ENCODE assay signal across 2 cellular contexts in the genomic region with DNA sequence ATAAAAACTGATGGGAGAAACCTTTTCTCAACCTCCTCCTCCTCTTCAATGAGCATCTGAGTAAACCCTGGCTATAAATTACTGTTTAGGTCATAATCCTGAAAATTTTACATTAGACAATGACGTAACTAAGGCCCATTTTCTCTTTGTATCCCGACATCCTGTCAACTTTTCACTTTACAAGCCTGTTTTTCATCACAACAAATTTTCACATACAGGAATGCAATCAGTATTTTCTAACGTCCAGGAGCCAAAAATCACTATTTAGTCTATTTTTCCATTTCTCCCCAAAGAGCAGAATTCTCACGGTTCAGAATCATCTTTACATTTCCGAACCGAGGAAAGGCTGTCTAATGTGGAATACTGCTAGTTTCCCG.
TF ChIP-seq lines count a peak whose summit lies in the region.

No MANE protein-coding gene starts in this region.

TF ChIP-seq in HCT116, 20 proteins besides CTCF, POLR2A, EP300 and RAD21:
- no peak for TF ChIP-seq SP1 (IDR thresholded peaks at IDR 0.05; ENCODE audit: low read depth)
- no peak for TF ChIP-seq EZH2phosphoT487 (IDR thresholded peaks at IDR 0.05; ENCODE audit: borderline replicate concordance)
- TF ChIP-seq POLR2AphosphoS5 (IDR thresholded peaks at IDR 0.05; ENCODE audit: low read depth, low read length): no peak
- no peak for TF ChIP-seq SIN3A (IDR thresholded peaks at IDR 0.05; ENCODE audit: low read depth)
- TF ChIP-seq, protein P1, sequence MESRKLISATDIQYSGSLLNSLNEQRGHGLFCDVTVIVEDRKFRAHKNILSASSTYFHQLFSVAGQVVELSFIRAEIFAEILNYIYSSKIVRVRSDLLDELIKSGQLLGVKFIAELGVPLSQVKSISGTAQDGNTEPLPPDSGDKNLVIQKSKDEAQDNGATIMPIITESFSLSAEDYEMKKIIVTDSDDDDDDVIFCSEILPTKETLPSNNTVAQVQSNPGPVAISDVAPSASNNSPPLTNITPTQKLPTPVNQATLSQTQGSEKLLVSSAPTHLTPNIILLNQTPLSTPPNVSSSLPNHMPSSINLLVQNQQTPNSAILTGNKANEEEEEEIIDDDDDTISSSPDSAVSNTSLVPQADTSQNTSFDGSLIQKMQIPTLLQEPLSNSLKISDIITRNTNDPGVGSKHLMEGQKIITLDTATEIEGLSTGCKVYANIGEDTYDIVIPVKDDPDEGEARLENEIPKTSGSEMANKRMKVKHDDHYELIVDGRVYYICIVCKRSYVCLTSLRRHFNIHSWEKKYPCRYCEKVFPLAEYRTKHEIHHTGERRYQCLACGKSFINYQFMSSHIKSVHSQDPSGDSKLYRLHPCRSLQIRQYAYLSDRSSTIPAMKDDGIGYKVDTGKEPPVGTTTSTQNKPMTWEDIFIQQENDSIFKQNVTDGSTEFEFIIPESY (IDR thresholded peaks at IDR 0.05; ENCODE audit: extremely low read depth, insufficient replicate concordance, low read length): no peak
- TF ChIP-seq, protein P2, sequence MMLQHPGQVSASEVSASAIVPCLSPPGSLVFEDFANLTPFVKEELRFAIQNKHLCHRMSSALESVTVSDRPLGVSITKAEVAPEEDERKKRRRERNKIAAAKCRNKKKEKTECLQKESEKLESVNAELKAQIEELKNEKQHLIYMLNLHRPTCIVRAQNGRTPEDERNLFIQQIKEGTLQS (IDR thresholded peaks at IDR 0.05): no peak
- no peak for TF ChIP-seq EZH2 (IDR thresholded peaks at IDR 0.05)
- TF ChIP-seq, protein P3, sequence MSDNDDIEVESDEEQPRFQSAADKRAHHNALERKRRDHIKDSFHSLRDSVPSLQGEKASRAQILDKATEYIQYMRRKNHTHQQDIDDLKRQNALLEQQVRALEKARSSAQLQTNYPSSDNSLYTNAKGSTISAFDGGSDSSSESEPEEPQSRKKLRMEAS (IDR thresholded peaks at IDR 0.05): no peak
- no peak for TF ChIP-seq FOSL1 (IDR thresholded peaks at IDR 0.05; ENCODE audit: low read depth)
- TF ChIP-seq ZNF274 (IDR thresholded peaks at IDR 0.05; ENCODE audit: low read depth, low read length): no peak
- no peak for TF ChIP-seq YY1 (IDR thresholded peaks at IDR 0.05; ENCODE audit: extremely low read depth, insufficient replicate concordance, low read depth, low read length)
- TF ChIP-seq EGR1 (IDR thresholded peaks at IDR 0.05; ENCODE audit: low read depth): no peak
- TF ChIP-seq ZFX (IDR thresholded peaks at IDR 0.05): no peak
- no peak for TF ChIP-seq SRF (IDR thresholded peaks at IDR 0.05; ENCODE audit: low read depth)
- TF ChIP-seq CBX3 (IDR thresholded peaks at IDR 0.05; ENCODE audit: low read depth): no peak
- TF ChIP-seq ELF1 (IDR thresholded peaks at IDR 0.05; ENCODE audit: borderline replicate concordance, low read depth): no peak
- TF ChIP-seq, protein P4, sequence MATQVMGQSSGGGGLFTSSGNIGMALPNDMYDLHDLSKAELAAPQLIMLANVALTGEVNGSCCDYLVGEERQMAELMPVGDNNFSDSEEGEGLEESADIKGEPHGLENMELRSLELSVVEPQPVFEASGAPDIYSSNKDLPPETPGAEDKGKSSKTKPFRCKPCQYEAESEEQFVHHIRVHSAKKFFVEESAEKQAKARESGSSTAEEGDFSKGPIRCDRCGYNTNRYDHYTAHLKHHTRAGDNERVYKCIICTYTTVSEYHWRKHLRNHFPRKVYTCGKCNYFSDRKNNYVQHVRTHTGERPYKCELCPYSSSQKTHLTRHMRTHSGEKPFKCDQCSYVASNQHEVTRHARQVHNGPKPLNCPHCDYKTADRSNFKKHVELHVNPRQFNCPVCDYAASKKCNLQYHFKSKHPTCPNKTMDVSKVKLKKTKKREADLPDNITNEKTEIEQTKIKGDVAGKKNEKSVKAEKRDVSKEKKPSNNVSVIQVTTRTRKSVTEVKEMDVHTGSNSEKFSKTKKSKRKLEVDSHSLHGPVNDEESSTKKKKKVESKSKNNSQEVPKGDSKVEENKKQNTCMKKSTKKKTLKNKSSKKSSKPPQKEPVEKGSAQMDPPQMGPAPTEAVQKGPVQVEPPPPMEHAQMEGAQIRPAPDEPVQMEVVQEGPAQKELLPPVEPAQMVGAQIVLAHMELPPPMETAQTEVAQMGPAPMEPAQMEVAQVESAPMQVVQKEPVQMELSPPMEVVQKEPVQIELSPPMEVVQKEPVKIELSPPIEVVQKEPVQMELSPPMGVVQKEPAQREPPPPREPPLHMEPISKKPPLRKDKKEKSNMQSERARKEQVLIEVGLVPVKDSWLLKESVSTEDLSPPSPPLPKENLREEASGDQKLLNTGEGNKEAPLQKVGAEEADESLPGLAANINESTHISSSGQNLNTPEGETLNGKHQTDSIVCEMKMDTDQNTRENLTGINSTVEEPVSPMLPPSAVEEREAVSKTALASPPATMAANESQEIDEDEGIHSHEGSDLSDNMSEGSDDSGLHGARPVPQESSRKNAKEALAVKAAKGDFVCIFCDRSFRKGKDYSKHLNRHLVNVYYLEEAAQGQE (IDR thresholded peaks at IDR 0.05; ENCODE audit: low read depth): no peak
- no peak for TF ChIP-seq JUND (IDR thresholded peaks at IDR 0.05)
- no peak for TF ChIP-seq TCF7L2 (IDR thresholded peaks at IDR 0.05; ENCODE audit: borderline replicate concordance, extremely low read depth, insufficient read depth, insufficient read length)
- TF ChIP-seq CEBPB (IDR thresholded peaks at IDR 0.05; ENCODE audit: low read depth): no peak

TF ChIP-seq in HepG2, 621 proteins besides CTCF, POLR2A, EP300 and RAD21:
- TF ChIP-seq CREB1 (IDR thresholded peaks at IDR 0.05) (peak; percentile 64), CREB1 (CRISPR knock-in tag; IDR thresholded peaks at IDR 0.05) (no peak), ATF7 (IDR thresholded peaks at IDR 0.05) (peak; percentile 87), ATF7 (CRISPR knock-in tag; IDR thresholded peaks at IDR 0.05) (no peak), KLF9 (CRISPR knock-in tag; IDR thresholded peaks at IDR 0.05; ENCODE audit: low read depth) (0 out of 2 replicates have a peak, but pooled peaks have one; percentile 16)
- TF ChIP-seq, protein P5, sequence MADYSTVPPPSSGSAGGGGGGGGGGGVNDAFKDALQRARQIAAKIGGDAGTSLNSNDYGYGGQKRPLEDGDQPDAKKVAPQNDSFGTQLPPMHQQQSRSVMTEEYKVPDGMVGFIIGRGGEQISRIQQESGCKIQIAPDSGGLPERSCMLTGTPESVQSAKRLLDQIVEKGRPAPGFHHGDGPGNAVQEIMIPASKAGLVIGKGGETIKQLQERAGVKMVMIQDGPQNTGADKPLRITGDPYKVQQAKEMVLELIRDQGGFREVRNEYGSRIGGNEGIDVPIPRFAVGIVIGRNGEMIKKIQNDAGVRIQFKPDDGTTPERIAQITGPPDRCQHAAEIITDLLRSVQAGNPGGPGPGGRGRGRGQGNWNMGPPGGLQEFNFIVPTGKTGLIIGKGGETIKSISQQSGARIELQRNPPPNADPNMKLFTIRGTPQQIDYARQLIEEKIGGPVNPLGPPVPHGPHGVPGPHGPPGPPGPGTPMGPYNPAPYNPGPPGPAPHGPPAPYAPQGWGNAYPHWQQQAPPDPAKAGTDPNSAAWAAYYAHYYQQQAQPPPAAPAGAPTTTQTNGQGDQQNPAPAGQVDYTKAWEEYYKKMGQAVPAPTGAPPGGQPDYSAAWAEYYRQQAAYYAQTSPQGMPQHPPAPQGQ (CRISPR knock-in tag; IDR thresholded peaks at IDR 0.05; ENCODE audit: borderline replicate concordance): no peak
